Comparison of ENCODE assay signal across 8 cellular contexts in the genomic region with DNA sequence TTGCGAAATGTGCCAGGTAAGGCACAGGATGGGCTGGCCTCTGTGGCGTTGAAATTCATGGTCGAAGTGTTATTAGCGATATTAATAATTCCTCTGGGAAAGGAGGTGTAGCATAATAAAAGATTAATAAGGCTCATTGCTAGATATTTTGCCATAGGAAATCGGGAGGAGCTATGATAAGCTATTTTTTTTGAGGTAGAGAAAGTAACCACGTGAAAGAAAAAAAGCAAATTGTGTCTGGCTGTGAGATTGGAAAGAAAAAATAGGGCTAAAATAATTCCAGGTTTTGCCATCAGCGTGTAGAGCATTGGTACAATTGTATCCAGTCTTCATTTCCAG. TPM values are rescaled to one million over a fixed set of nuclear protein-coding genes. Genes with fewer than 3 reads are reported as not detected.
DNase-seq lines count a peak whose midpoint lies in the region; ATAC-seq, FAIRE-seq and TF ChIP-seq lines count a peak whose summit lies in the region.

No MANE protein-coding gene starts in this region.

- intact Hi-C loops in activated CD4-positive, alpha-beta T cell treated with anti-CD3 and anti-CD28 coated beads, Interleukin-2, amount 10 ng/mL, durations not matched to agents 24 days and 14 days (cut with micrococcal nuclease), result no loop called here
- intact Hi-C loops in right lobe of liver (cut with DNase I) (no loop called here), testis (cut with DNase I; ENCODE audit: low total_unique reads) (loop anchor here (5.0 kb wide), 1 partner anchor 265 kb away; no protein-coding TSS in a partner anchor)

- H3K27me3 ChIP-seq in right lobe of liver (no peaks in the 10 kb centered on the region), testis (no peaks in the 10 kb centered on the region)

- peaks cover 25% of the 10 kb centered on the region for H3K4me1 Mint-ChIP-seq in activated CD4-positive, alpha-beta T cell treated with anti-CD3 and anti-CD28 coated beads, Interleukin-2, amount 10 ng/mL, durations not matched to agents 24 days and 14 days

- H3K4me3 ChIP-seq in astrocyte of the spinal cord (ENCODE audit: low read depth, low read length) (peak overlapping the region; percentile 94), right lobe of liver (peak overlapping the region; percentile 62 to 77 (median 69)), testis (peak overlapping the region; percentile 81 to 91)

- 2% methylated on average over 7 of the region's 7 CpGs for WGBS in right lobe of liver (ENCODE audit: insufficient coverage, low coverage, low lambda C conversion rate, missing lambda C conversion rate)
- 2 to 3% methylated on average over 7 of the region's 7 CpGs for WGBS in testis, 2 donors

- no peak for ATAC-seq in right lobe of liver

- no peaks in the 10 kb centered on the region for H3K36me3 Mint-ChIP-seq in activated CD4-positive, alpha-beta T cell treated with anti-CD3 and anti-CD28 coated beads, Interleukin-2, amount 10 ng/mL, durations not matched to agents 24 days and 14 days (ENCODE audit: low read depth)

- no peak for TF ChIP-seq CTCF in astrocyte of the spinal cord (IDR thresholded peaks at IDR 0.05; ENCODE audit: low read depth, low read length)
- no peak for TF ChIP-seq CTCF in right lobe of liver (IDR thresholded peaks at IDR 0.05)
- TF ChIP-seq CTCF in testis (IDR thresholded peaks at IDR 0.05), result no peak

- H3K36me3 ChIP-seq in right lobe of liver (no peaks in the 10 kb centered on the region), testis (ENCODE audit: low read depth, missing control alignments) (no peaks in the 10 kb centered on the region)

- no peaks in the 10 kb centered on the region for H3K9me3 Mint-ChIP-seq in activated CD4-positive, alpha-beta T cell treated with anti-CD3 and anti-CD28 coated beads, Interleukin-2, amount 10 ng/mL, durations not matched to agents 24 days and 14 days

- peak overlapping the region; percentile 78 for H3K4me3 Mint-ChIP-seq in activated CD4-positive, alpha-beta T cell treated with anti-CD3 and anti-CD28 coated beads, Interleukin-2, amount 10 ng/mL, durations not matched to agents 24 days and 14 days

- FAIRE-seq in HTR-8/SVneo (lab: Jason Lieb, UNC), result no peak

- DNase-seq in activated CD4-positive, alpha-beta T cell treated with anti-CD3 and anti-CD28 coated beads, Interleukin-2, amount 10 ng/mL, durations not matched to agents 24 days and 14 days, result no peak
- no peak for DNase-seq in activated CD4-positive, alpha-beta T cell treated with anti-CD3 and anti-CD28 coated beads, Interleukin-2, amount 50 U/mL, for 1 hour
- DNase-seq in astrocyte of the spinal cord (ENCODE audit: low read depth, low spot score) (no peak), right lobe of liver (no peak), testis (no peak), HTR-8/SVneo (ENCODE audit: insufficient read length, low spot score) (no peak), HUDEP-2 (lab: John Stamatoyannopoulos, UW; ENCODE audit: unreplicated experiment in 76 of 76) (no peak), mesenteric fat pad (ENCODE audit: low spot score) (no peak)

- no peak for TF ChIP-seq POLR2A in right lobe of liver (IDR thresholded peaks at IDR 0.05)
- no peak for TF ChIP-seq POLR2A in testis (IDR thresholded peaks at IDR 0.05)

- no peak overlapping the region for H3K27ac Mint-ChIP-seq in activated CD4-positive, alpha-beta T cell treated with anti-CD3 and anti-CD28 coated beads, Interleukin-2, amount 10 ng/mL, durations not matched to agents 24 days and 14 days

- peaks cover 64% of the 10 kb centered on the region for H3K27me3 Mint-ChIP-seq in activated CD4-positive, alpha-beta T cell treated with anti-CD3 and anti-CD28 coated beads, Interleukin-2, amount 10 ng/mL, durations not matched to agents 24 days and 14 days

- in situ Hi-C loops in astrocyte of the spinal cord (cut with HindIII; ENCODE audit: low sequenced_read_pairs), result no loop called here

- H3K27ac ChIP-seq in right lobe of liver (peak overlapping the region in 1 of 3 donors; percentile 64), testis (peak overlapping the region; percentile 74 to 89)

- H3K4me1 ChIP-seq in right lobe of liver, result peaks cover 0 to 8% (median 4%) of the 10 kb centered on the region in 4 donors
- H3K4me1 ChIP-seq in testis, result peaks cover 8% of the 10 kb centered on the region

- H3K9me3 ChIP-seq in right lobe of liver (no peaks in the 10 kb centered on the region), testis (no peaks in the 10 kb centered on the region)

RNA-seq across cellular contexts. Expression of gene TANC2, which starts 1.0 kb away (rescaled TPM):
- 0.58 and 0.92 TPM in 2 replicates for total RNA-seq in activated CD4-positive, alpha-beta T cell treated with anti-CD3 and anti-CD28 coated beads, Interleukin-2, amount 10 ng/mL, durations not matched to agents 24 days and 14 days
- total RNA-seq in right lobe of liver, result 10 to 100 TPM in 1 of 6 experiments, 1 to 10 TPM in 5; 3.1 to 10.3 (median 5.2) TPM
- 100 to 1,000 TPM; 163 to 219 TPM for total RNA-seq in testis
- 53.2 TPM for polyA plus RNA-seq in testis (ENCODE audit: insufficient read depth, low read depth, low replicate concordance)
- total RNA-seq in mesenteric fat pad, result 62.9 TPM
